In genomic region chr2:63048367-63049171, GRCh38 we compare ENCODE assay signal across 1 cellular context.
A peak's percentile ranks its signal among the peaks of the same experiment; 100 is the strongest.
TF ChIP-seq lines count a peak whose summit lies in the region.

No MANE protein-coding gene starts in this region.

TF ChIP-seq in K562, 482 proteins besides CTCF, POLR2A, EP300 and RAD21:
- TF ChIP-seq RBM22 (IDR thresholded peaks at IDR 0.05; ENCODE audit: low read depth, low read length, poor library complexity, severe bottlenecking) (peak; percentile 22), HMGN3 (IDR thresholded peaks at IDR 0.05; ENCODE audit: borderline replicate concordance, extremely low read depth, insufficient read length, low read depth, low read length) (peak; percentile 31), ZBTB33 (CRISPR knock-in tag; IDR thresholded peaks at IDR 0.05) (peak; percentile 85), MYC (IDR thresholded peaks at IDR 0.05; ENCODE audit: low read depth, low read length) (no peak), MYC (CRISPR knock-in tag; IDR thresholded peaks at IDR 0.05; ENCODE audit: borderline replicate concordance, low read depth) (no peak), POLR2G (IDR thresholded peaks at IDR 0.05; ENCODE audit: low read depth, low read length) (peak; percentile 53; the same call in 1 of the 2 replicates)
